8 cellular contexts compared by ENCODE assay signal in the genomic region with DNA sequence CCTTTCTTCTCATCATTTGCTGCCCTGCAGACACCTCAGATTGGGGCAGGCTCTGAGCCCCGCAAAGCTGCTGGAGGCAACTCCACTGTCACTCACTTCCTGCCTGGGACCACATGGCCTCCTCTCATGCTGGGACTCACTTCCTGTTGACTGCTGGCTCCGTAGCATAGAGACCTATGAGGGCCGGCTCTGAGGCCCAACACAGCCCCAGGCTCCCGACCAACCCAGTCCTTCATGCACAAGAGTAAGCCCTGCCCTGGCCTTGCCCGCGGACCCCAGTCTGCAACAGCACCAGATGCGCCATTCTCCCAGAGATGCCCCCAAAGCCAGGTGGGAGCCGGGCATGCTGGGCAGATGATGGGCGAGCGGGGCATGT. TPM values are rescaled to one million over a fixed set of nuclear protein-coding genes. Genes with fewer than 3 reads are reported as not detected.
DNase-seq lines count a peak whose midpoint lies in the region; ATAC-seq, FAIRE-seq and TF ChIP-seq lines count a peak whose summit lies in the region.

No MANE protein-coding gene starts in this region.

- no peak for TF ChIP-seq CTCF in GM10266 (IDR thresholded peaks at IDR 0.05; ENCODE audit: control insufficient read depth, insufficient read depth, low read depth, missing control alignments)

- FAIRE-seq in frontal cortex (lab: Jason Lieb, UNC) = no peak

- ATAC-seq in HG02885 (IDR thresholded peaks at IDR 0.05; ENCODE audit: poor library complexity, unreplicated experiment) = peak; percentile 68

- peak overlapping the region; percentile 72 for H3K27ac ChIP-seq in cingulate gyrus (ENCODE audit: low read depth, low read length)

- DNase-seq in GM10266 (ENCODE audit: extremely low spot score) (peak; percentile 74), T-helper 9 cell (peak; percentile 53), NCI-H146 (lab: John Stamatoyannopoulos, UW) (no peak), frontal cortex (ENCODE audit: low spot score in 2 of 2) (no peak), HPDE6-E6E7 (ENCODE audit: extremely low spot score) (no peak)
- peak; percentile 63 to 66 for DNase-seq in stimulated activated CD4-positive, alpha-beta T cell treated with anti-CD3 and anti-CD28 coated beads, Interleukin-2, amount 100 ng/mL, for 24 hours

RNA-seq across cellular contexts. Expression of a gene that starts 55.7 kb away (rescaled TPM):
- 71.3 TPM for total RNA-seq in frontal cortex

Comparison
In these comparisons a context has a peak if more than half of its experiments do, and no peak if none do; other contexts are left out.
1. DNase-seq: peak in GM10266 (single experiment), T-helper 9 cell (single experiment) and stimulated activated CD4-positive, alpha-beta T cell treated with anti-CD3 and anti-CD28 coated beads, Interleukin-2, amount 100 ng/mL, for 24 hours (2 of 2); none in NCI-H146 (single experiment), frontal cortex (0 of 2) and HPDE6-E6E7 (single experiment).